Comparison of ENCODE assay signal across 34 cellular contexts in genomic region chr4:113173132-113173531, GRCh38.
"Had no signal": no experiment of that assay in that cellular context is flagged by ENCODE, and none has a peak within 500 bp of the region (broad histone marks: within the 10 kb centered on the region; RNA-seq: fewer than 3 reads in every experiment).

No MANE protein-coding gene starts in this region.

- H3K27me3 ChIP-seq: MG63 had no signal

- DNase-seq: Karpas-422, Kasumi-1, KG1, MG63, MM.1S, MV-4-11, NCI-H1048, NCI-H1092, NCI-H1092 treated with DMSO at 0.1 percent for 48 hours, NCI-H1105, NCI-H1105 treated with DMSO at 0.1 percent for 48 hours, NCI-H1417, NCI-H1417 treated with DMSO at 0.1 percent for 48 hours, NCI-H1436, NCI-H1436 treated with DMSO at 0.1 percent for 48 hours, NCI-H146, NCI-H1694, NCI-H1694 treated with DMSO at 0.1 percent for 48 hours, NCI-H187, NCI-H187 treated with DMSO at 0.1 percent for 48 hours, NCI-H1930, NCI-H2029, NCI-H2029 treated with DMSO at 0.1 percent for 48 hours, NCI-H2081, NCI-H2081 treated with DMSO at 0.1 percent for 48 hours, NCI-H2107, NCI-H2171, NCI-H2171 treated with DMSO at 0.1 percent for 48 hours, NCI-H2227 treated with DMSO at 0.1 percent for 48 hours, NCI-H226, NCI-H345, NCI-H446, NCI-H446 treated with DMSO at 0.1 percent for 48 hours had no signal

- H3K9ac ChIP-seq: KMS-11 had no signal

- H3K4me2 ChIP-seq: KMS-11 had no signal

- H3K9me3 ChIP-seq: MG63 had no signal

- H3K4me3 ChIP-seq: MG63 had no signal

- H3K27ac ChIP-seq: KMS-11 had no signal

- H3K36me3 ChIP-seq: MG63 had no signal
